7 cellular contexts compared by ENCODE assay signal in the genomic region with DNA sequence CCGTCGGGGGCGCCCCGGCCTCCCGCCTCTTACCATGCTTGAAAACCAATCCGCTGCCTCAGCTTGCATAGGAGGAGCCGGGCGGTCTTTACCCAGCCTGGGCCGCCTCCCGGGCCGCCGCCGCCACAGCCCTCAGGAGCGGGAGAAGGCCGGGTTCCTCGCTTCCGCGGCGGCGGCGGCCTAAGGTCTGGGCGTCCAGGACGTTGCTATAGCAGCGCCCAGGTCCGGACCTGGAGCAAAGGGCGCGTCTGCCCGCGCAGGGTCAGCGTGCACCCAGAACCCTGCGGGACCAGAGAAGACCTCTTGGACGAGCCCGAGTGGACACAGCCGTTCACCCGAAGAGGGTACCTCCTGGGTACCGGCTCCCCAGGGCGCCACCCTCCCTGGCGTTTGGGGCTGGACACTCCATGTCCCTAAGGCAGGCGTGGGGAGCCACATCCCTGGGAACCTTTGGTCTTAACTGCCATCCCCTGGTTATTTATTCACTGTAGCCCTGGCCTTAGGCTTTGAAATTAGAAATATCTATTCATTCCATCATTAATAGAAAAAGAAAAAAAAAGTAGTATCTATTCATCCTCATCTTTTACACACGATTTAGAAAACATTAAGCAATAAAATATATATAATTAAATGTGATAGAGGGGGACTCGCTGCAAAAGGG. TPM values are rescaled to one million over a fixed set of nuclear protein-coding genes. Genes with fewer than 3 reads are reported as not detected.
DNase-seq lines count a peak whose midpoint lies in the region; ATAC-seq, FAIRE-seq and TF ChIP-seq lines count a peak whose summit lies in the region.

No MANE protein-coding gene starts in this region.

- 7 to 22% methylated on average over 7 to 29 of the region's 41 CpGs for WGBS in testis, 2 donors

- peak overlapping the region; percentile 43 to 52 for H3K4me3 ChIP-seq in testis

- H3K9me3 ChIP-seq in testis: no peaks in the 10 kb centered on the region

- peaks cover 4% of the 10 kb centered on the region for H3K4me1 ChIP-seq in testis

- ATAC-seq in GM18498 (IDR thresholded peaks at IDR 0.05; ENCODE audit: unreplicated experiment): no peak

- intact Hi-C loops in testis (cut with DNase I; ENCODE audit: low total_unique reads): no loop called here

- FAIRE-seq in RCC 7860 (lab: Jason Lieb, UNC): no peak

- H3K27me3 ChIP-seq in testis: no peaks in the 10 kb centered on the region

- H3K27ac ChIP-seq in testis: peak overlapping the region in 1 of 2 donors; percentile 24

- no peaks in the 10 kb centered on the region for H3K36me3 ChIP-seq in testis (ENCODE audit: low read depth, missing control alignments)

- DNase-seq in HuH-7.5 (ENCODE audit: low spot score) (peak; percentile 38), cerebellum (ENCODE audit: low spot score) (peak; percentile 23), kidney tubule cell (ENCODE audit: low spot score) (peak; percentile 56), testis (peak; percentile 41), GM19238 (ENCODE audit: insufficient read length, low spot score) (no peak), RCC 7860 (ENCODE audit: low spot score) (no peak)

- no peak for TF ChIP-seq POLR2A in testis (IDR thresholded peaks at IDR 0.05)

- no peak for TF ChIP-seq CTCF in testis (IDR thresholded peaks at IDR 0.05)

RNA-seq across cellular contexts. Expression of a gene that starts 2.4 kb away (rescaled TPM):
- total RNA-seq in cerebellum (53.3 TPM), testis (10 to 100 TPM; 54.7 to 63.7 TPM)
- 143 TPM for polyA plus RNA-seq in testis (ENCODE audit: insufficient read depth, low read depth, low replicate concordance)

RNA-seq across cellular contexts. Expression of a gene that starts 34.8 kb away (rescaled TPM):
- total RNA-seq in cerebellum (19.6 TPM), testis (10 to 100 TPM; 26.0 to 39.4 TPM)
- polyA plus RNA-seq in testis (ENCODE audit: insufficient read depth, low read depth, low replicate concordance): 18.2 TPM

Comparison
In these comparisons a context has a peak if more than half of its experiments do, and no peak if none do; other contexts are left out.
1. DNase-seq: peak in HuH-7.5 (single experiment), cerebellum (single experiment), kidney tubule cell (single experiment) and testis (single experiment); none in GM19238 (single experiment) and RCC 7860 (single experiment).